ENCODE assay signal across 20 cellular contexts in the genomic region with DNA sequence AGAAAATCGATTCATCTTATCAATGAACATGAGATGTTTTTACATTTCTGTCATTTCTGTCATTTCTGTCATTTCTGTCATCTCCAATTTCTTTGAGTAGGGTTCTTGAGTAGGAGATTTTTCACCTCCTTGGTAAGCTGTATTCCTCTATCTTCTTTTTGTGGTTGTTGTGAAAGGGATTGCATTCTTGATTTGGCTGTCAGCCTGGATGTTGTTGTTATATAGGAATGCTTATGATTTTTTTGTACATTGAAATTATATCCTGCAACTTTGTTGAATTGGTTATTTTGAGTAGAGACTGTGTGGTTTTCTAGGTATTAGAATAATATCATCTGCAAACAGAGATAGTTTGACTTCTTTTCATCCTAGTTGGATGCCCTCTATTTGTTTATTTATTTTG.
DNase-seq lines count a peak whose midpoint lies in the region; ATAC-seq, FAIRE-seq and TF ChIP-seq lines count a peak whose summit lies in the region.
"Had no signal": no experiment of that assay in that cellular context is flagged by ENCODE, and none has a peak within 500 bp of the region (broad histone marks: within the 10 kb centered on the region; RNA-seq: fewer than 3 reads in every experiment).

No MANE protein-coding gene starts in this region.

- H3K27me3 ChIP-seq in PC-3 (ENCODE audit: low read length): no peaks in the 10 kb centered on the region
- H3K27me3 ChIP-seq: Peyer's patch had no signal

- H4K20me1 ChIP-seq in PC-3 (ENCODE audit: low read length): no peaks in the 10 kb centered on the region

- no peak overlapping the region for H3K27ac ChIP-seq in PC-3 (ENCODE audit: low read length)
- H3K27ac ChIP-seq: GM23248, Peyer's patch had no signal

- CTCF ChIA-PET in PC-3 (lab: Charles Lee): no interaction called here

- peak; percentile 53 for FAIRE-seq in D721Med (lab: Jason Lieb, UNC)
- FAIRE-seq: GM12878, GM19239, K562 had no signal

- BruUV-seq in PC-3 (replicated peaks; lab: Mats Ljungman, UMichigan): no TSS peak

- intact Hi-C loops in PC-3 (cut with micrococcal nuclease): no loop called here

- TF ChIP-seq CTCF in D721Med (IDR thresholded peaks at IDR 0.05; ENCODE audit: insufficient read depth, missing control alignments) (no peak), PC-3 (conservative IDR thresholded peaks at IDR 0.05; ENCODE audit: low read depth, low read length) (no peak)

- H3K4me3 ChIP-seq in PC-3 (ENCODE audit: low read length): no peak overlapping the region
- H3K4me3 ChIP-seq: GM12878, GM23248, HAP-1, K562, Peyer's patch had no signal

- peaks cover 21% of the 10 kb centered on the region for H3K4me1 ChIP-seq in PC-3 (ENCODE audit: insufficient read depth, low read length)
- H3K4me1 ChIP-seq: HAP-1, Peyer's patch had no signal

- H3K4me2 ChIP-seq in PC-3 (ENCODE audit: low read length): no peak overlapping the region

- H3K9me2 ChIP-seq in PC-3 (replicated peaks; ENCODE audit: low read length): no peaks in the 10 kb centered on the region

- DNase-seq in D721Med (ENCODE audit: insufficient read length, low spot score): no peak
- peak; percentile 4 for DNase-seq in PC-3
- peak; percentile 17 for DNase-seq in brain pericyte (ENCODE audit: low read depth, low spot score)
- DNase-seq in iris pigment epithelial cell (ENCODE audit: low read depth): peak; percentile 85
- no peak for DNase-seq in activated CD4-positive, CD25-positive, alpha-beta regulatory T cell (lab: John Stamatoyannopoulos, UW)
- no peak for DNase-seq in NCI-H510A (lab: John Stamatoyannopoulos, UW)
- DNase-seq in COR-L47 (lab: John Stamatoyannopoulos, UW): no peak
- no peak for DNase-seq in DMS114 treated with DMSO at 0.1 percent for 48 hours (lab: John Stamatoyannopoulos, UW; ENCODE audit: unreplicated experiment)
- DNase-seq: DMS153, GM23248, MV-4-11, NCI-H1417, NCI-H187 treated with DMSO at 0.1 percent for 48 hours, NCI-H2171, NCI-H446, Peyer's patch had no signal

- no peak overlapping the region for H3K9ac ChIP-seq in PC-3 (ENCODE audit: low read length)
- H3K9ac ChIP-seq: GM23248 had no signal

- H2AFZ ChIP-seq in PC-3 (ENCODE audit: low read length): no peak overlapping the region
- H2AFZ ChIP-seq: GM23248 had no signal

- H3K79me2 ChIP-seq in PC-3 (ENCODE audit: low read length): no peaks in the 10 kb centered on the region

- H3K9me3 ChIP-seq in PC-3 (ENCODE audit: low read length): no peaks in the 10 kb centered on the region
- H3K9me3 ChIP-seq: HAP-1, Peyer's patch had no signal

- POLR2A ChIA-PET in PC-3 (lab: Charles Lee; ENCODE audit: unreplicated experiment): no interaction called here

- no peaks in the 10 kb centered on the region for H3K36me3 ChIP-seq in PC-3 (ENCODE audit: low read depth, low read length)
- H3K36me3 ChIP-seq: HAP-1, Peyer's patch had no signal

- H3F3A ChIP-seq in PC-3 (ENCODE audit: low read length, unreplicated experiment): no peaks in the 10 kb centered on the region

- no peak for ATAC-seq in PC-3
- ATAC-seq: GM12878, K562 had no signal

Comparison
In these comparisons a context has a peak if more than half of its experiments do, and no peak if none do; other contexts are left out.
1. DNase-seq: peak in PC-3 (single experiment), brain pericyte (single experiment) and iris pigment epithelial cell (single experiment); none in D721Med (single experiment), activated CD4-positive, CD25-positive, alpha-beta regulatory T cell (0 of 4), NCI-H510A (single experiment), COR-L47 (single experiment) and DMS114 treated with DMSO at 0.1 percent for 48 hours (single experiment).